Comparison of ENCODE assay signal across 1 cellular context in the genomic region with DNA sequence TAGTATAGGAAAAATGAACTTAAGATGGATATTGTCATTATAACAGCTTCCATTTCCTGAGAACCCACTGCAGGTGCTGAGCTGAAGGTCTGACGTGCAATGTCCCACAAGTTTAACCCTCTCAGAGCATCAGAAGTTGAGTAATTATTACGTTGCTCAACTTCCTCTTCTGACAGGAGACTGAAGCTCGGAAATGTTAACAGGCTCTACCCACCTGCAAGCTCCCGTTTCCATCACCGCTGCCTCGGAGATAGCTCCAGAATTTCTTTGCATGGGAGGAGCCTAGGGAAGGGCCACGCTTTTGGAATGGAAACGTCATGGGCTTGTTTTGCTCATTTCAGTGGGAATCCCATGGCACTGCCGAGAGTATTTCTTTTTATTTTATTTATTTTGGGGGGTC.
TF ChIP-seq lines count a peak whose summit lies in the region.

No MANE protein-coding gene starts in this region.

TF ChIP-seq in HepG2, 621 proteins besides CTCF, POLR2A, EP300 and RAD21 (continued from another document and continues in another):
- TF ChIP-seq, protein P1, sequence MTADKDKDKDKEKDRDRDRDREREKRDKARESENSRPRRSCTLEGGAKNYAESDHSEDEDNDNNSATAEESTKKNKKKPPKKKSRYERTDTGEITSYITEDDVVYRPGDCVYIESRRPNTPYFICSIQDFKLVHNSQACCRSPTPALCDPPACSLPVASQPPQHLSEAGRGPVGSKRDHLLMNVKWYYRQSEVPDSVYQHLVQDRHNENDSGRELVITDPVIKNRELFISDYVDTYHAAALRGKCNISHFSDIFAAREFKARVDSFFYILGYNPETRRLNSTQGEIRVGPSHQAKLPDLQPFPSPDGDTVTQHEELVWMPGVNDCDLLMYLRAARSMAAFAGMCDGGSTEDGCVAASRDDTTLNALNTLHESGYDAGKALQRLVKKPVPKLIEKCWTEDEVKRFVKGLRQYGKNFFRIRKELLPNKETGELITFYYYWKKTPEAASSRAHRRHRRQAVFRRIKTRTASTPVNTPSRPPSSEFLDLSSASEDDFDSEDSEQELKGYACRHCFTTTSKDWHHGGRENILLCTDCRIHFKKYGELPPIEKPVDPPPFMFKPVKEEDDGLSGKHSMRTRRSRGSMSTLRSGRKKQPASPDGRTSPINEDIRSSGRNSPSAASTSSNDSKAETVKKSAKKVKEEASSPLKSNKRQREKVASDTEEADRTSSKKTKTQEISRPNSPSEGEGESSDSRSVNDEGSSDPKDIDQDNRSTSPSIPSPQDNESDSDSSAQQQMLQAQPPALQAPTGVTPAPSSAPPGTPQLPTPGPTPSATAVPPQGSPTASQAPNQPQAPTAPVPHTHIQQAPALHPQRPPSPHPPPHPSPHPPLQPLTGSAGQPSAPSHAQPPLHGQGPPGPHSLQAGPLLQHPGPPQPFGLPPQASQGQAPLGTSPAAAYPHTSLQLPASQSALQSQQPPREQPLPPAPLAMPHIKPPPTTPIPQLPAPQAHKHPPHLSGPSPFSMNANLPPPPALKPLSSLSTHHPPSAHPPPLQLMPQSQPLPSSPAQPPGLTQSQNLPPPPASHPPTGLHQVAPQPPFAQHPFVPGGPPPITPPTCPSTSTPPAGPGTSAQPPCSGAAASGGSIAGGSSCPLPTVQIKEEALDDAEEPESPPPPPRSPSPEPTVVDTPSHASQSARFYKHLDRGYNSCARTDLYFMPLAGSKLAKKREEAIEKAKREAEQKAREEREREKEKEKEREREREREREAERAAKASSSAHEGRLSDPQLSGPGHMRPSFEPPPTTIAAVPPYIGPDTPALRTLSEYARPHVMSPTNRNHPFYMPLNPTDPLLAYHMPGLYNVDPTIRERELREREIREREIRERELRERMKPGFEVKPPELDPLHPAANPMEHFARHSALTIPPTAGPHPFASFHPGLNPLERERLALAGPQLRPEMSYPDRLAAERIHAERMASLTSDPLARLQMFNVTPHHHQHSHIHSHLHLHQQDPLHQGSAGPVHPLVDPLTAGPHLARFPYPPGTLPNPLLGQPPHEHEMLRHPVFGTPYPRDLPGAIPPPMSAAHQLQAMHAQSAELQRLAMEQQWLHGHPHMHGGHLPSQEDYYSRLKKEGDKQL (CRISPR knock-in tag; IDR thresholded peaks at IDR 0.05; ENCODE audit: low read depth): no peak
- TF ChIP-seq, protein P2, sequence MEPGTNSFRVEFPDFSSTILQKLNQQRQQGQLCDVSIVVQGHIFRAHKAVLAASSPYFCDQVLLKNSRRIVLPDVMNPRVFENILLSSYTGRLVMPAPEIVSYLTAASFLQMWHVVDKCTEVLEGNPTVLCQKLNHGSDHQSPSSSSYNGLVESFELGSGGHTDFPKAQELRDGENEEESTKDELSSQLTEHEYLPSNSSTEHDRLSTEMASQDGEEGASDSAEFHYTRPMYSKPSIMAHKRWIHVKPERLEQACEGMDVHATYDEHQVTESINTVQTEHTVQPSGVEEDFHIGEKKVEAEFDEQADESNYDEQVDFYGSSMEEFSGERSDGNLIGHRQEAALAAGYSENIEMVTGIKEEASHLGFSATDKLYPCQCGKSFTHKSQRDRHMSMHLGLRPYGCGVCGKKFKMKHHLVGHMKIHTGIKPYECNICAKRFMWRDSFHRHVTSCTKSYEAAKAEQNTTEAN (CRISPR knock-in tag; conservative IDR thresholded peaks at IDR 0.05): no peak
- TF ChIP-seq PAWR (CRISPR knock-in tag; IDR thresholded peaks at IDR 0.05; ENCODE audit: borderline replicate concordance) (no peak), SAP130 (CRISPR knock-in tag; IDR thresholded peaks at IDR 0.05; ENCODE audit: low read depth) (peak; percentile 65), MTA1 (CRISPR knock-in tag; IDR thresholded peaks at IDR 0.05; ENCODE audit: borderline replicate concordance) (no peak), ZBTB21 (CRISPR knock-in tag; IDR thresholded peaks at IDR 0.05) (peak; percentile 67; the same call in 1 of the 2 replicates), ZNF354B (CRISPR knock-in tag; IDR thresholded peaks at IDR 0.05) (no peak), YEATS4 (CRISPR knock-in tag; IDR thresholded peaks at IDR 0.05; ENCODE audit: borderline replicate concordance) (no peak), EED (CRISPR knock-in tag; IDR thresholded peaks at IDR 0.05) (no peak), GLI4 (CRISPR knock-in tag; IDR thresholded peaks at IDR 0.05; ENCODE audit: borderline replicate concordance) (0 out of 2 replicates have a peak, but pooled peaks have one; percentile 42), ZNF703 (CRISPR knock-in tag; IDR thresholded peaks at IDR 0.05; ENCODE audit: borderline replicate concordance) (no peak), ETV5 (CRISPR knock-in tag; IDR thresholded peaks at IDR 0.05; ENCODE audit: borderline replicate concordance) (peak; percentile 72), RFX1 (IDR thresholded peaks at IDR 0.05) (no peak), TBX3 (IDR thresholded peaks at IDR 0.05; ENCODE audit: borderline replicate concordance) (no peak), ASH2L (IDR thresholded peaks at IDR 0.05; ENCODE audit: insufficient read length, low read depth, low read length) (no peak), HMGA1 (CRISPR knock-in tag; conservative IDR thresholded peaks at IDR 0.05) (no peak), POLR2G (IDR thresholded peaks at IDR 0.05; ENCODE audit: low read depth, low read length) (no peak), FOXM1 (CRISPR knock-in tag; IDR thresholded peaks at IDR 0.05) (no peak), CHD2 (IDR thresholded peaks at IDR 0.05; ENCODE audit: low read depth, low read length) (no peak), TAF15 (IDR thresholded peaks at IDR 0.05; ENCODE audit: low read depth, low read length, poor library complexity, severe bottlenecking) (no peak), ZBTB20 (CRISPR knock-in tag; IDR thresholded peaks at IDR 0.05; ENCODE audit: borderline replicate concordance, low read depth) (no peak), ZFP1 (CRISPR knock-in tag; IDR thresholded peaks at IDR 0.05) (no peak)
- TF ChIP-seq, protein P3, sequence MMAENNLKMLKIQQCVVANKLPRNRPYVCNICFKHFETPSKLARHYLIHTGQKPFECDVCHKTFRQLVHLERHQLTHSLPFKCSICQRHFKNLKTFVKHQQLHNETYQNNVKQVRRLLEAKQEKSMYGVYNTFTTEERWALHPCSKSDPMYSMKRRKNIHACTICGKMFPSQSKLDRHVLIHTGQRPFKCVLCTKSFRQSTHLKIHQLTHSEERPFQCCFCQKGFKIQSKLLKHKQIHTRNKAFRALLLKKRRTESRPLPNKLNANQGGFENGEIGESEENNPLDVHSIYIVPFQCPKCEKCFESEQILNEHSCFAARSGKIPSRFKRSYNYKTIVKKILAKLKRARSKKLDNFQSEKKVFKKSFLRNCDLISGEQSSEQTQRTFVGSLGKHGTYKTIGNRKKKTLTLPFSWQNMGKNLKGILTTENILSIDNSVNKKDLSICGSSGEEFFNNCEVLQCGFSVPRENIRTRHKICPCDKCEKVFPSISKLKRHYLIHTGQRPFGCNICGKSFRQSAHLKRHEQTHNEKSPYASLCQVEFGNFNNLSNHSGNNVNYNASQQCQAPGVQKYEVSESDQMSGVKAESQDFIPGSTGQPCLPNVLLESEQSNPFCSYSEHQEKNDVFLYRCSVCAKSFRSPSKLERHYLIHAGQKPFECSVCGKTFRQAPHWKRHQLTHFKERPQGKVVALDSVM (CRISPR knock-in tag; IDR thresholded peaks at IDR 0.05): no peak
- TF ChIP-seq, protein P4, sequence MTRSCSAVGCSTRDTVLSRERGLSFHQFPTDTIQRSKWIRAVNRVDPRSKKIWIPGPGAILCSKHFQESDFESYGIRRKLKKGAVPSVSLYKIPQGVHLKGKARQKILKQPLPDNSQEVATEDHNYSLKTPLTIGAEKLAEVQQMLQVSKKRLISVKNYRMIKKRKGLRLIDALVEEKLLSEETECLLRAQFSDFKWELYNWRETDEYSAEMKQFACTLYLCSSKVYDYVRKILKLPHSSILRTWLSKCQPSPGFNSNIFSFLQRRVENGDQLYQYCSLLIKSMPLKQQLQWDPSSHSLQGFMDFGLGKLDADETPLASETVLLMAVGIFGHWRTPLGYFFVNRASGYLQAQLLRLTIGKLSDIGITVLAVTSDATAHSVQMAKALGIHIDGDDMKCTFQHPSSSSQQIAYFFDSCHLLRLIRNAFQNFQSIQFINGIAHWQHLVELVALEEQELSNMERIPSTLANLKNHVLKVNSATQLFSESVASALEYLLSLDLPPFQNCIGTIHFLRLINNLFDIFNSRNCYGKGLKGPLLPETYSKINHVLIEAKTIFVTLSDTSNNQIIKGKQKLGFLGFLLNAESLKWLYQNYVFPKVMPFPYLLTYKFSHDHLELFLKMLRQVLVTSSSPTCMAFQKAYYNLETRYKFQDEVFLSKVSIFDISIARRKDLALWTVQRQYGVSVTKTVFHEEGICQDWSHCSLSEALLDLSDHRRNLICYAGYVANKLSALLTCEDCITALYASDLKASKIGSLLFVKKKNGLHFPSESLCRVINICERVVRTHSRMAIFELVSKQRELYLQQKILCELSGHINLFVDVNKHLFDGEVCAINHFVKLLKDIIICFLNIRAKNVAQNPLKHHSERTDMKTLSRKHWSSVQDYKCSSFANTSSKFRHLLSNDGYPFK (CRISPR knock-in tag; IDR thresholded peaks at IDR 0.05; ENCODE audit: borderline replicate concordance): no peak
- TF ChIP-seq, protein P5, sequence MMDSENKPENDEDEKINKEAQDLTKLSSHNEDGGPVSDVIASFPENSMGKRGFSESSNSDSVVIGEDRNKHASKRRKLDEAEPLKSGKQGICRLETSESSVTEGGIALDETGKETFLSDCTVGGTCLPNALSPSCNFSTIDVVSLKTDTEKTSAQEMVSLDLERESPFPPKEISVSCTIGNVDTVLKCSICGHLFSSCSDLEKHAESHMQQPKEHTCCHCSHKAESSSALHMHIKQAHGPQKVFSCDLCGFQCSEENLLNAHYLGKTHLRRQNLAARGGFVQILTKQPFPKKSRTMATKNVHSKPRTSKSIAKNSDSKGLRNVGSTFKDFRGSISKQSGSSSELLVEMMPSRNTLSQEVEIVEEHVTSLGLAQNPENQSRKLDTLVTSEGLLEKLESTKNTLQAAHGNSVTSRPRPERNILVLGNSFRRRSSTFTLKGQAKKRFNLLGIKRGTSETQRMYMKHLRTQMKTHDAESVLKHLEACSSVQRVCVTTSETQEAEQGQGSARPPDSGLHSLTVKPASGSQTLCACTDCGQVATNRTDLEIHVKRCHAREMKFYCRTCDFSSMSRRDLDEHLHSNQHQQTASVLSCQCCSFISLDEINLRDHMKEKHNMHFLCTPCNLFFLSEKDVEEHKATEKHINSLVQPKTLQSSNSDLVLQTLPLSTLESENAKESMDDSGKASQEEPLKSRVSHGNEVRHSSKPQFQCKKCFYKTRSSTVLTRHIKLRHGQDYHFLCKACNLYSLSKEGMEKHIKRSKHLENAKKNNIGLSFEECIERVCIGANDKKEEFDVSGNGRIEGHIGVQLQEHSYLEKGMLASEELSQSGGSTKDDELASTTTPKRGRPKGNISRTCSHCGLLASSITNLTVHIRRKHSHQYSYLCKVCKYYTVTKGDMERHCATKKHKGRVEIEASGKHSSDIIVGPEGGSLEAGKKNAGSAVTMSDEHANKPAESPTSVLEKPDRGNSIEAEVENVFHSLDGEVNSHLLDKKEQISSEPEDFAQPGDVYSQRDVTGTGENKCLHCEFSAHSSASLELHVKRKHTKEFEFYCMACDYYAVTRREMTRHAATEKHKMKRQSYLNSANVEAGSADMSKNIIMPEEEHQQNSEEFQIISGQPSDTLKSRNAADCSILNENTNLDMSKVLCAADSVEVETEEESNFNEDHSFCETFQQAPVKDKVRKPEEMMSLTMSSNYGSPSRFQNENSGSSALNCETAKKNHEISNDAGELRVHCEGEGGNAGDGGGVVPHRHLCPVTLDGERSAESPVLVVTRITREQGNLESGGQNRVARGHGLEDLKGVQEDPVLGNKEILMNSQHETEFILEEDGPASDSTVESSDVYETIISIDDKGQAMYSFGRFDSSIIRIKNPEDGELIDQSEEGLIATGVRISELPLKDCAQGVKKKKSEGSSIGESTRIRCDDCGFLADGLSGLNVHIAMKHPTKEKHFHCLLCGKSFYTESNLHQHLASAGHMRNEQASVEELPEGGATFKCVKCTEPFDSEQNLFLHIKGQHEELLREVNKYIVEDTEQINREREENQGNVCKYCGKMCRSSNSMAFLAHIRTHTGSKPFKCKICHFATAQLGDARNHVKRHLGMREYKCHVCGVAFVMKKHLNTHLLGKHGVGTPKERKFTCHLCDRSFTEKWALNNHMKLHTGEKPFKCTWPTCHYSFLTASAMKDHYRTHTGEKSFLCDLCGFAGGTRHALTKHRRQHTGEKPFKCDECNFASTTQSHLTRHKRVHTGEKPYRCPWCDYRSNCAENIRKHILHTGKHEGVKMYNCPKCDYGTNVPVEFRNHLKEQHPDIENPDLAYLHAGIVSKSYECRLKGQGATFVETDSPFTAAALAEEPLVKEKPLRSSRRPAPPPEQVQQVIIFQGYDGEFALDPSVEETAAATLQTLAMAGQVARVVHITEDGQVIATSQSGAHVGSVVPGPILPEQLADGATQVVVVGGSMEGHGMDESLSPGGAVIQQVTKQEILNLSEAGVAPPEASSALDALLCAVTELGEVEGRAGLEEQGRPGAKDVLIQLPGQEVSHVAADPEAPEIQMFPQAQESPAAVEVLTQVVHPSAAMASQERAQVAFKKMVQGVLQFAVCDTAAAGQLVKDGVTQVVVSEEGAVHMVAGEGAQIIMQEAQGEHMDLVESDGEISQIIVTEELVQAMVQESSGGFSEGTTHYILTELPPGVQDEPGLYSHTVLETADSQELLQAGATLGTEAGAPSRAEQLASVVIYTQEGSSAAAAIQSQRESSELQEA (CRISPR knock-in tag; IDR thresholded peaks at IDR 0.05; ENCODE audit: not compliant biosample characterization): no peak
- TF ChIP-seq, protein P6, sequence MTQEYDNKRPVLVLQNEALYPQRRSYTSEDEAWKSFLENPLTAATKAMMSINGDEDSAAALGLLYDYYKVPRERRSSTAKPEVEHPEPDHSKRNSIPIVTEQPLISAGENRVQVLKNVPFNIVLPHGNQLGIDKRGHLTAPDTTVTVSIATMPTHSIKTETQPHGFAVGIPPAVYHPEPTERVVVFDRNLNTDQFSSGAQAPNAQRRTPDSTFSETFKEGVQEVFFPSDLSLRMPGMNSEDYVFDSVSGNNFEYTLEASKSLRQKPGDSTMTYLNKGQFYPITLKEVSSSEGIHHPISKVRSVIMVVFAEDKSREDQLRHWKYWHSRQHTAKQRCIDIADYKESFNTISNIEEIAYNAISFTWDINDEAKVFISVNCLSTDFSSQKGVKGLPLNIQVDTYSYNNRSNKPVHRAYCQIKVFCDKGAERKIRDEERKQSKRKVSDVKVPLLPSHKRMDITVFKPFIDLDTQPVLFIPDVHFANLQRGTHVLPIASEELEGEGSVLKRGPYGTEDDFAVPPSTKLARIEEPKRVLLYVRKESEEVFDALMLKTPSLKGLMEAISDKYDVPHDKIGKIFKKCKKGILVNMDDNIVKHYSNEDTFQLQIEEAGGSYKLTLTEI (CRISPR knock-in tag; conservative IDR thresholded peaks at IDR 0.05): no peak
- TF ChIP-seq, protein P7, sequence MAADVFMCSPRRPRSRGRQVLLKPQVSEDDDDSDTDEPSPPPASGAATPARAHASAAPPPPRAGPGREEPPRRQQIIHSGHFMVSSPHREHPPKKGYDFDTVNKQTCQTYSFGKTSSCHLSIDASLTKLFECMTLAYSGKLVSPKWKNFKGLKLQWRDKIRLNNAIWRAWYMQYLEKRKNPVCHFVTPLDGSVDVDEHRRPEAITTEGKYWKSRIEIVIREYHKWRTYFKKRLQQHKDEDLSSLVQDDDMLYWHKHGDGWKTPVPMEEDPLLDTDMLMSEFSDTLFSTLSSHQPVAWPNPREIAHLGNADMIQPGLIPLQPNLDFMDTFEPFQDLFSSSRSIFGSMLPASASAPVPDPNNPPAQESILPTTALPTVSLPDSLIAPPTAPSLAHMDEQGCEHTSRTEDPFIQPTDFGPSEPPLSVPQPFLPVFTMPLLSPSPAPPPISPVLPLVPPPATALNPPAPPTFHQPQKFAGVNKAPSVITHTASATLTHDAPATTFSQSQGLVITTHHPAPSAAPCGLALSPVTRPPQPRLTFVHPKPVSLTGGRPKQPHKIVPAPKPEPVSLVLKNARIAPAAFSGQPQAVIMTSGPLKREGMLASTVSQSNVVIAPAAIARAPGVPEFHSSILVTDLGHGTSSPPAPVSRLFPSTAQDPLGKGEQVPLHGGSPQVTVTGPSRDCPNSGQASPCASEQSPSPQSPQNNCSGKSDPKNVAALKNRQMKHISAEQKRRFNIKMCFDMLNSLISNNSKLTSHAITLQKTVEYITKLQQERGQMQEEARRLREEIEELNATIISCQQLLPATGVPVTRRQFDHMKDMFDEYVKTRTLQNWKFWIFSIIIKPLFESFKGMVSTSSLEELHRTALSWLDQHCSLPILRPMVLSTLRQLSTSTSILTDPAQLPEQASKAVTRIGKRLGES (CRISPR knock-in tag; IDR thresholded peaks at IDR 0.05; ENCODE audit: borderline replicate concordance): no peak
